22 cellular contexts compared by ENCODE assay signal in the genomic region with DNA sequence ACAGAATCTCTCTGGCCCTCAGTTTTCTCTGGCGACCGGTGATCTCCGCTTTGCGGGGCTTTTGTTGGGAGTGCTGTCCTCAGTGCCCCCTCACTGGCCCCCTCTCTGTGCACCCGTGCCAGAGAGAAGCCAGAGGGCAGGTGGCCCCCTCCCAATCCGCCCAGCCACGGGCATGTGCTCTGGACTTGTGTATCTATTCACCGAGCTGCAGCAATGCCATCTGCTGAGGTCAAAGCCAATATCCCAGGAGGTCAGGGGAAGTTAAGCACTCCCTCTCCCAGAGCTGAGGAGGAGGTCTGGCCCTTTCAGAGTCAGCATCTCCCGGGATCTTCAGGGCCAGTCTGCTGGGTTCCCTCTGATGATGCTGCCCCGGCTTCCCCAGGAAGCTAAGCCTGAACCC. TPM values are rescaled to one million over a fixed set of nuclear protein-coding genes. Genes with fewer than 3 reads are reported as not detected.
"Had no signal": no experiment of that assay in that cellular context is flagged by ENCODE, and none has a peak within 500 bp of the region (broad histone marks: within the 10 kb centered on the region; RNA-seq: fewer than 3 reads in every experiment).

No MANE protein-coding gene starts in this region.

- H3K27ac ChIP-seq: SJSA1, SK-N-MC had no signal

- H3K9me3 ChIP-seq: MG63 had no signal

- DNase-seq: Karpas-422, KG1, MG63, NCI-H1092, NCI-H1105 treated with DMSO at 0.1 percent for 48 hours, NCI-H1417 treated with DMSO at 0.1 percent for 48 hours, NCI-H146, NCI-H1694 treated with DMSO at 0.1 percent for 48 hours, NCI-H1930, NCI-H2081, NCI-H2107, NCI-H2171, NCI-H226, NCI-H446, NCI-H510A, NCI-H524 treated with DMSO at 0.1 percent for 48 hours, Right ventricle myocardium superior, RPMI8226, SIG-M5 had no signal

- H3K4me1 ChIP-seq: SJSA1 had no signal

- H3K4me3 ChIP-seq: MG63, SJSA1, SK-N-MC had no signal

- H3K36me3 ChIP-seq: MG63, SJSA1 had no signal

RNA-seq across cellular contexts. Expression of a gene that starts 5.1 kb away (rescaled TPM):
- total RNA-seq: HT-29, Right ventricle myocardium superior, SJSA1 had no signal
